Comparison of ENCODE assay signal across 9 cellular contexts in genomic region chr5:124923131-124923530, GRCh38.
DNase-seq lines count a peak whose midpoint lies in the region; ATAC-seq lines count a peak whose summit lies in the region.
"Had no signal": no experiment of that assay in that cellular context is flagged by ENCODE, and none has a peak within 500 bp of the region (broad histone marks: within the 10 kb centered on the region; RNA-seq: fewer than 3 reads in every experiment).

No MANE protein-coding gene starts in this region.

- no peak overlapping the region for H3K9ac ChIP-seq in mesenchymal stem cell (ENCODE audit: low read length)

- H3K4me1 ChIP-seq in mesenchymal stem cell (ENCODE audit: control insufficient read depth, insufficient read depth, low read depth, low read length) = no peaks in the 10 kb centered on the region

- no peak overlapping the region for H2BK5ac ChIP-seq in mesenchymal stem cell (ENCODE audit: low read depth, low read length, poor library complexity, severe bottlenecking)

- DNase-seq in DMS153 treated with DMSO at 0.1 percent for 48 hours (lab: John Stamatoyannopoulos, UW; ENCODE audit: unreplicated experiment) (peak; percentile 71), NCI-H1417 (lab: John Stamatoyannopoulos, UW) (peak; percentile 35 to 85 (median 47)), anterior cingulate cortex (lab: John Stamatoyannopoulos, UW) (peak in 34 of 58 donors; percentile 12 to 89 (median 46)), mesenchymal stem cell (peak; percentile 75), dedifferentiated amniotic fluid mesenchymal stem cell (ENCODE audit: extremely low spot score) (no peak)
- DNase-seq in effector CD4-positive, alpha-beta T cell = no peak
- DNase-seq: esophagus squamous epithelium had no signal

- H3K4me3 ChIP-seq in mesenchymal stem cell (ENCODE audit: insufficient read depth in 1 of 2, low read depth in 1 of 2, low read length in 2 of 2) = no peak overlapping the region
- H3K4me3 ChIP-seq: esophagus squamous epithelium had no signal

- no peaks in the 10 kb centered on the region for H3K79me1 ChIP-seq in mesenchymal stem cell (replicated peaks; ENCODE audit: low read length, poor library complexity, severe bottlenecking)

- WGBS in mesenchymal stem cell = no CpG with 5 or more reads among the region's 1 CpG

- no peak overlapping the region for H2BK120ac ChIP-seq in mesenchymal stem cell (ENCODE audit: low read depth, low read length)

- no peak overlapping the region for H3K14ac ChIP-seq in mesenchymal stem cell (ENCODE audit: low read length in 2 of 2)

- H2BK15ac ChIP-seq in mesenchymal stem cell (ENCODE audit: low read depth, poor library complexity, severe bottlenecking) = no peak overlapping the region

- no peak overlapping the region for H3K18ac ChIP-seq in mesenchymal stem cell (ENCODE audit: low read depth in 1 of 2, low read length in 2 of 2)

- ATAC-seq in HG03439 (IDR thresholded peaks at IDR 0.05; ENCODE audit: unreplicated experiment) (no peak), GM21723 (IDR thresholded peaks at IDR 0.05; ENCODE audit: unreplicated experiment) (no peak)

- H3K36me3 ChIP-seq in mesenchymal stem cell (ENCODE audit: control insufficient read depth in 1 of 2, insufficient read depth in 2 of 2, low read depth in 1 of 2, low read length in 2 of 2) = no peaks in the 10 kb centered on the region
- H3K36me3 ChIP-seq: esophagus squamous epithelium had no signal

- H2BK12ac ChIP-seq in mesenchymal stem cell (ENCODE audit: low read length in 2 of 2) = no peak overlapping the region

- H3K4ac ChIP-seq in mesenchymal stem cell (ENCODE audit: low read depth in 1 of 2, low read length in 2 of 2) = peak overlapping the region in 1 of 2 experiments; percentile 68

- no peak overlapping the region for H3K23ac ChIP-seq in mesenchymal stem cell (ENCODE audit: low read length in 2 of 2)

- no peak overlapping the region for H4K8ac ChIP-seq in mesenchymal stem cell (ENCODE audit: low read length)

- H2AK5ac ChIP-seq in mesenchymal stem cell (ENCODE audit: low read length, severe bottlenecking) = no peak overlapping the region

- H3K27me3 ChIP-seq in mesenchymal stem cell (ENCODE audit: control insufficient read depth in 1 of 2, insufficient read depth in 1 of 2, low read length in 2 of 2) = no peaks in the 10 kb centered on the region
- H3K27me3 ChIP-seq: esophagus squamous epithelium had no signal

- no peak overlapping the region for H3K27ac ChIP-seq in mesenchymal stem cell (ENCODE audit: low read length, poor library complexity, severe bottlenecking)
- H3K27ac ChIP-seq: esophagus squamous epithelium had no signal

- H4K91ac ChIP-seq in mesenchymal stem cell (ENCODE audit: low read length) = no peak overlapping the region

- no peak overlapping the region for H2AFZ ChIP-seq in mesenchymal stem cell (ENCODE audit: low read depth, low read length)

- peaks cover 5% of the 10 kb centered on the region for H3K9me3 ChIP-seq in mesenchymal stem cell (ENCODE audit: control insufficient read depth, low read length)
- H3K9me3 ChIP-seq: esophagus squamous epithelium had no signal

- H3K4me2 ChIP-seq in mesenchymal stem cell (ENCODE audit: low read length, poor library complexity, severe bottlenecking) = no peak overlapping the region

Comparison
In these comparisons a context has a peak if more than half of its experiments do, and no peak if none do; other contexts are left out.
1. DNase-seq: peak in DMS153 treated with DMSO at 0.1 percent for 48 hours (single experiment), NCI-H1417 (3 of 3), anterior cingulate cortex (34 of 58) and mesenchymal stem cell (single experiment); none in dedifferentiated amniotic fluid mesenchymal stem cell (single experiment) and effector CD4-positive, alpha-beta T cell (single experiment).